In the genomic region with DNA sequence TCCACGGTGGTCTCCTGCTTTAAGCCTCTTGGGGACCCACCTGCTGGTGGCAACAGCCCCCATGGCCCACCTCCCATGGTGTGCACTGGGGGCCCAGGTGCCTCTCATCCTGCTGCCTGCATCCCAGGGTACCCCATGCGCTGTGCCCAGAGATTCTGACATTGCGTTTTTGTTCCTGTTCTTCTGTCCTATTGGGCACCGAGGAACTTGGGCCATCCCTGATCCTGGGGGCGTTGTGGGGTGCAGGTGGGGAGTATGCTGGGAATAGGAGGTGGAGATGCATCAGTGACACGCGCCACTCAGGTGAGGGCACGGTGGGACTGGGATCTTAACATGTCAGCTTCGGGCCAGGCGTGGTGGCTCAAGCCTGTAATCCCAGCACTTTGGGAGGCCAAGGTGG, we compare ENCODE assay signal across 22 cellular contexts. TPM values are rescaled to one million over a fixed set of nuclear protein-coding genes. Genes with fewer than 3 reads are reported as not detected.
DNase-seq lines count a peak whose midpoint lies in the region; ATAC-seq, FAIRE-seq and TF ChIP-seq lines count a peak whose summit lies in the region.
"Had no signal": no experiment of that assay in that cellular context is flagged by ENCODE, and none has a peak within 500 bp of the region (broad histone marks: within the 10 kb centered on the region; RNA-seq: fewer than 3 reads in every experiment).

No MANE protein-coding gene starts in this region.

- H3K27ac ChIP-seq in IMR-90 (ENCODE audit: insufficient read depth, low read length): no peak overlapping the region
- no peak overlapping the region for H3K27ac ChIP-seq in astrocyte (ENCODE audit: low read depth, low read length)
- H3K27ac ChIP-seq in layer of hippocampus (ENCODE audit: low read depth, low read length): peak overlapping the region; percentile 99
- peak overlapping the region; percentile 100 for H3K27ac ChIP-seq in temporal lobe (ENCODE audit: low read depth, low read length)
- no peak overlapping the region for H3K27ac ChIP-seq in brain microvascular endothelial cell

- H3K36me3 ChIP-seq in IMR-90 (ENCODE audit: control insufficient read depth, insufficient read depth, low read length) (peaks cover 87% of the 10 kb centered on the region), astrocyte (ENCODE audit: insufficient read depth, low read length) (peaks cover 15% of the 10 kb centered on the region), brain microvascular endothelial cell (replicated peaks) (peaks cover 76% of the 10 kb centered on the region)
- H3K36me3 ChIP-seq: breast epithelium, prostate gland had no signal

- H3K9ac ChIP-seq in IMR-90 (ENCODE audit: low read depth, low read length) (no peak overlapping the region), astrocyte (ENCODE audit: low read length) (no peak overlapping the region)

- intact Hi-C loops in IMR-90 (cut with micrococcal nuclease): no loop called here

- POLR2A ChIA-PET in IMR-90 (lab: Charles Lee; ENCODE audit: unreplicated experiment): no interaction called here

- DNase-seq in IMR-90 (no peak), astrocyte (ENCODE audit: low read depth) (no peak), brain microvascular endothelial cell (no peak)
- no peak for DNase-seq in stimulated activated naive CD4-positive, alpha-beta T cell (lab: John Stamatoyannopoulos, UW)
- DNase-seq: activated gamma-delta T cell; cortex of kidney; endodermal cell; HCEC 1CT; kidney; NCI-H1417; NCI-H2107; NCI-H446; NCI-H82; stimulated activated CD8-positive, alpha-beta memory T cell treated with anti-CD3 and anti-CD28 coated beads, Interleukin-4, amount 100 ng/mL, for 48 hours had no signal

- no peaks in the 10 kb centered on the region for H3K27me3 Mint-ChIP-seq in astrocyte (ENCODE audit: low read depth, unreplicated experiment)
- H3K27me3 Mint-ChIP-seq: IgD-negative memory B cell had no signal

- H3K79me2 ChIP-seq in astrocyte (ENCODE audit: insufficient read depth, low read length): no peaks in the 10 kb centered on the region

- ATAC-seq in IMR-90 (ENCODE audit: low read depth) (no peak), HG02571 (IDR thresholded peaks at IDR 0.05; ENCODE audit: unreplicated experiment) (no peak)

- no peak overlapping the region for H4K91ac ChIP-seq in IMR-90 (ENCODE audit: insufficient read depth, low read depth, low read length)

- peaks cover 13% of the 10 kb centered on the region; the same call in 1 of the 2 replicates for H3K9me1 ChIP-seq in IMR-90 (ENCODE audit: insufficient read depth, low read length)

- dilution Hi-C loops in IMR-90 (cut with HindIII; ENCODE audit: low sequenced_read_pairs, unreplicated experiment): no loop called here

- no peak overlapping the region for H2BK15ac ChIP-seq in IMR-90 (ENCODE audit: low read depth, low read length)

- H3K36me3 Mint-ChIP-seq in astrocyte (ENCODE audit: low read depth, unreplicated experiment): peaks cover 47% of the 10 kb centered on the region
- H3K36me3 Mint-ChIP-seq: IgD-negative memory B cell had no signal

- H3K18ac ChIP-seq in IMR-90 (ENCODE audit: low read depth, low read length): no peak overlapping the region

- BruUV-seq in IMR-90 (replicated peaks; lab: Mats Ljungman, UMichigan): no TSS peak

- H3K4me1 ChIP-seq in IMR-90 (ENCODE audit: control insufficient read depth, insufficient read depth, low read length): peaks cover 9% of the 10 kb centered on the region
- H3K4me1 ChIP-seq in astrocyte (ENCODE audit: insufficient read depth, low read length): peaks cover 13% of the 10 kb centered on the region

- H2AFZ ChIP-seq in IMR-90 (replicated peaks; ENCODE audit: low read length, poor library complexity) (peak overlapping the region; percentile 33), astrocyte (ENCODE audit: low read depth, low read length) (no peak overlapping the region)

- peak overlapping the region; percentile 31 for H2AK9ac ChIP-seq in IMR-90 (replicated peaks; ENCODE audit: low read depth, low read length, poor library complexity)

- H4K5ac ChIP-seq in IMR-90 (ENCODE audit: low read depth, low read length): no peak overlapping the region

- H3K4me1 Mint-ChIP-seq in astrocyte (ENCODE audit: low read depth, unreplicated experiment): peaks cover 4% of the 10 kb centered on the region
- H3K4me1 Mint-ChIP-seq: IgD-negative memory B cell had no signal

- TF ChIP-seq CTCF in IMR-90 (conservative IDR thresholded peaks at IDR 0.05; ENCODE audit: low read depth, low read length) (no peak), astrocyte (IDR thresholded peaks at IDR 0.05; ENCODE audit: insufficient read depth, low read depth, low read length) (no peak), brain microvascular endothelial cell (IDR thresholded peaks at IDR 0.05; ENCODE audit: low read depth, low read length, missing control alignments) (no peak)

- no peak overlapping the region for H2BK5ac ChIP-seq in IMR-90 (ENCODE audit: low read depth, low read length, poor library complexity, severe bottlenecking)

- TF ChIP-seq RAD21 in IMR-90 (IDR thresholded peaks at IDR 0.05; ENCODE audit: low read length): no peak

- no peak for TF ChIP-seq POLR2A in IMR-90 (IDR thresholded peaks at IDR 0.05; ENCODE audit: low read depth, low read length)

- in situ Hi-C loops in IMR-90 (cut with MboI; ENCODE audit: low sequenced_read_pairs) (no loop called here), brain microvascular endothelial cell (cut with HindIII; ENCODE audit: low pct_ligation_motif_present, low sequenced_read_pairs) (no loop called here)

- H3K4me2 ChIP-seq in IMR-90 (ENCODE audit: low read depth, low read length) (no peak overlapping the region), astrocyte (ENCODE audit: low read length) (no peak overlapping the region)

- H3K4me3 ChIP-seq in IMR-90 (ENCODE audit: insufficient read depth, low read depth, low read length): no peak overlapping the region
- H3K4me3 ChIP-seq in astrocyte (ENCODE audit: insufficient read depth, low read depth, low read length): no peak overlapping the region
- H3K4me3 ChIP-seq in brain microvascular endothelial cell (ENCODE audit: low read depth, low read length): no peak overlapping the region
- H3K4me3 ChIP-seq: breast epithelium, lung, prostate gland had no signal

- no peak for FAIRE-seq in astrocyte (lab: Jason Lieb, UNC)
- FAIRE-seq: GM12892, kidney had no signal

- no peak overlapping the region for H3K56ac ChIP-seq in IMR-90 (ENCODE audit: extremely low read depth, insufficient read depth, low read length)

- H3K9me3 Mint-ChIP-seq in astrocyte (ENCODE audit: unreplicated experiment): no peaks in the 10 kb centered on the region
- H3K9me3 Mint-ChIP-seq: endodermal cell, IgD-negative memory B cell had no signal

- H3K9me3 ChIP-seq in IMR-90 (ENCODE audit: control insufficient read depth, insufficient read depth, low read length) (no peaks in the 10 kb centered on the region), astrocyte (ENCODE audit: insufficient read depth, low read depth, low read length) (no peaks in the 10 kb centered on the region)
- H3K9me3 ChIP-seq: breast epithelium, prostate gland had no signal

- CTCF ChIA-PET in IMR-90 (lab: Yijun Ruan, JAX): no interaction called here

- H3K27me3 ChIP-seq in IMR-90 (ENCODE audit: control insufficient read depth, insufficient read depth, low read length) (no peaks in the 10 kb centered on the region), astrocyte (ENCODE audit: insufficient read depth, low read length) (no peaks in the 10 kb centered on the region), layer of hippocampus (ENCODE audit: control insufficient read depth, insufficient read depth, low read length) (no peaks in the 10 kb centered on the region), brain microvascular endothelial cell (replicated peaks) (no peaks in the 10 kb centered on the region)
- H3K27me3 ChIP-seq: breast epithelium had no signal

- H3K27ac Mint-ChIP-seq in astrocyte (ENCODE audit: unreplicated experiment): peak overlapping the region; percentile 85
- H3K27ac Mint-ChIP-seq: endodermal cell, IgD-negative memory B cell had no signal

- no peak overlapping the region for H2AK5ac ChIP-seq in IMR-90 (ENCODE audit: low read depth, low read length)

- no peak overlapping the region for H2BK120ac ChIP-seq in IMR-90 (ENCODE audit: low read depth, low read length)

- H3K23ac ChIP-seq in IMR-90 (ENCODE audit: low read depth, low read length): no peak overlapping the region

- H3K79me1 ChIP-seq in IMR-90 (ENCODE audit: low read depth in 1 of 2, low read length in 2 of 2): peaks cover 6 to 40% of the 10 kb centered on the region in 2 experiments; a peak in 2 of 4 replicates

- no peak overlapping the region for H3K4ac ChIP-seq in IMR-90 (ENCODE audit: low read depth, low read length)

- no peak overlapping the region for H2BK20ac ChIP-seq in IMR-90 (ENCODE audit: low read depth, low read length)

- H4K20me1 ChIP-seq in IMR-90 (ENCODE audit: insufficient read depth, low read length) (peaks cover 15% of the 10 kb centered on the region), astrocyte (ENCODE audit: insufficient read depth, low read length) (peaks cover 11% of the 10 kb centered on the region)

- no peak overlapping the region for H4K8ac ChIP-seq in IMR-90 (ENCODE audit: low read depth in 2 of 2, low read length in 2 of 2)

- no peak overlapping the region for H3K14ac ChIP-seq in IMR-90 (replicated peaks; ENCODE audit: low read depth, low read length)

- WGBS in IMR-90 (ENCODE audit: extremely low coverage in 2 of 2, insufficient read length in 1 of 2), 2 experiments: 100% methylated on average over 2 of the region's 10 CpGs; no CpG with 5 or more reads in 1 of the 2 experiments

- H3K4me3 Mint-ChIP-seq in astrocyte (ENCODE audit: unreplicated experiment): no peak overlapping the region
- H3K4me3 Mint-ChIP-seq: endodermal cell, IgD-negative memory B cell had no signal

TF ChIP-seq in IMR-90, 13 proteins besides CTCF, POLR2A, EP300 and RAD21:
- TF ChIP-seq BHLHE40 (IDR thresholded peaks at IDR 0.05; ENCODE audit: low read depth, low read length) (no peak), RCOR1 (IDR thresholded peaks at IDR 0.05; ENCODE audit: insufficient replicate concordance, low read length) (no peak)
TF ChIP-seq in IMR-90: peak in this region for 0.

RNA-seq across cellular contexts. Expression of gene NAP1L4, which starts 12.4 kb away (rescaled TPM):
- total RNA-seq in IMR-90 (2012; rRNA removed) (71.5 and 80.8 TPM in 2 replicates), astrocyte (129 and 153 TPM in 2 replicates), temporal lobe (185 TPM)
- polyA plus RNA-seq in IMR-90 (2012; rRNA removed): 57.3 and 80.7 TPM in 2 replicates
- polyA plus RNA-seq in IMR-90 (2012; cell fraction: cytosol; rRNA removed): 50.3 and 75.4 TPM in 2 replicates
- polyA plus RNA-seq in IMR-90 (2012; cell fraction: nucleus; rRNA removed; ENCODE audit: low replicate concordance): 71.1 and 101 TPM in 2 replicates

RNA-seq across cellular contexts. Expression of gene CARS1, which starts 52.7 kb away (rescaled TPM):
- total RNA-seq in IMR-90 (2012; rRNA removed) (65.8 and 78.3 TPM in 2 replicates), astrocyte (123 and 149 TPM in 2 replicates), temporal lobe (34.9 TPM)
- polyA plus RNA-seq in IMR-90 (2012; rRNA removed): 62.5 and 72.7 TPM in 2 replicates
- 42.2 and 49.8 TPM in 2 replicates for polyA plus RNA-seq in IMR-90 (2012; cell fraction: cytosol; rRNA removed)
- polyA plus RNA-seq in IMR-90 (2012; cell fraction: nucleus; rRNA removed; ENCODE audit: low replicate concordance): 168 and 280 TPM in 2 replicates

Comparison
In these comparisons a context has a peak if more than half of its experiments do, and no peak if none do; other contexts are left out.
1. H3K27ac ChIP-seq: peak in layer of hippocampus (single experiment) and temporal lobe (single experiment); none in IMR-90 (single experiment), astrocyte (single experiment) and brain microvascular endothelial cell (single experiment).